Comparison of ENCODE assay signal across 30 cellular contexts in genomic region chr5:137896560-137896959, GRCh38. TPM values are rescaled to one million over a fixed set of nuclear protein-coding genes. Genes with fewer than 3 reads are reported as not detected.
A peak's percentile ranks its signal among the peaks of the same experiment; 100 is the strongest.
DNase-seq lines count a peak whose midpoint lies in the region; ATAC-seq, FAIRE-seq and TF ChIP-seq lines count a peak whose summit lies in the region.
"Had no signal": no experiment of that assay in that cellular context is flagged by ENCODE, and none has a peak within 500 bp of the region (broad histone marks: within the 10 kb centered on the region; RNA-seq: fewer than 3 reads in every experiment).

No MANE protein-coding gene starts in this region.

- 0 out of 2 replicates have a peak overlapping the region, but pooled peaks have one; percentile 3 for H3K4me2 ChIP-seq in HepG2 (ENCODE audit: low read depth, low read length)
- H3K4me2 ChIP-seq: PC-9 had no signal

- H3K4me1 ChIP-seq in HepG2 (ENCODE audit: insufficient read depth, low read length), result peaks cover 59% of the 10 kb centered on the region
- H3K4me1 ChIP-seq in right lobe of liver, result no peaks in the 10 kb centered on the region
- H3K4me1 ChIP-seq: SJSA1 had no signal

- no TSS peak for BruUV-seq in HepG2 (replicated peaks; lab: Mats Ljungman, UMichigan)

- intact Hi-C loops in HepG2 (cut with micrococcal nuclease; ENCODE audit: unreplicated experiment), result loop anchor here (10.0 kb wide), 1 partner anchor 142 kb away; the partner anchor contains the start of gene HNRNPA0
- intact Hi-C loops in right lobe of liver (cut with DNase I), result no loop called here

- H3K4me3 Mint-ChIP-seq in naive B cell, result peak overlapping the region in 7 of 8 donors; percentile 14 to 64 (median 47)
- no peak overlapping the region for H3K4me3 Mint-ChIP-seq in effector memory CD8-positive, alpha-beta T cell
- no peak overlapping the region for H3K4me3 Mint-ChIP-seq in natural killer cell treated with Interleukin-12 subunit alpha and Interleukin-12 subunit beta and Interleukin-15 and Interleukin-18, amount 100 ng/mL, for 72 hours
- H3K4me3 Mint-ChIP-seq: HFFc6 had no signal

- 74% methylated on average over 3 of the region's 3 CpGs for WGBS in HepG2 (ENCODE audit: low lambda C conversion rate)
- WGBS in right lobe of liver (ENCODE audit: insufficient coverage, low coverage, low lambda C conversion rate, missing lambda C conversion rate), result 92% methylated on average over 3 of the region's 3 CpGs

- POLR2A ChIA-PET in HepG2 (lab: Yijun Ruan, JAX), result no interaction called here

- H3K9me3 Mint-ChIP-seq in naive B cell, result no peaks in the 10 kb centered on the region
- H3K9me3 Mint-ChIP-seq in effector memory CD8-positive, alpha-beta T cell, result no peaks in the 10 kb centered on the region
- no peaks in the 10 kb centered on the region for H3K9me3 Mint-ChIP-seq in natural killer cell treated with Interleukin-12 subunit alpha and Interleukin-12 subunit beta and Interleukin-15 and Interleukin-18, amount 100 ng/mL, for 72 hours
- H3K9me3 Mint-ChIP-seq: HFFc6 had no signal

- H3K9me3 ChIP-seq in HepG2 (ENCODE audit: low read length), result no peaks in the 10 kb centered on the region
- no peaks in the 10 kb centered on the region for H3K9me3 ChIP-seq in right lobe of liver
- H3K9me3 ChIP-seq: SJSA1 had no signal

- TF ChIP-seq EP300 in HepG2 (IDR thresholded peaks at IDR 0.05; ENCODE audit: low read depth in 2 of 2, low read length in 2 of 2) (no peak), HepG2 (CRISPR knock-in tag; IDR thresholded peaks at IDR 0.05; ENCODE audit: borderline replicate concordance) (no peak)

- H3K36me3 ChIP-seq in HepG2 (replicated peaks in 1 of 2; ENCODE audit: control insufficient read depth in 1 of 2, insufficient read depth in 2 of 2, low read length in 2 of 2) (no peaks in the 10 kb centered on the region), right lobe of liver (no peaks in the 10 kb centered on the region)
- H3K36me3 ChIP-seq: SJSA1 had no signal

- CTCF ChIA-PET in HepG2 (lab: Yijun Ruan, JAX; ENCODE audit: low intra/inter-chr PET ratio, low total read pairs), result no interaction called here

- ATAC-seq in HepG2 (no peak), right lobe of liver (no peak), naive B cell (ENCODE audit: low read depth in 2 of 2) (no peak)
- ATAC-seq in effector memory CD8-positive, alpha-beta T cell (replicated peaks), result no peak
- no peak for ATAC-seq in natural killer cell treated with Interleukin-12 subunit alpha and Interleukin-12 subunit beta and Interleukin-15 and Interleukin-18, amount 100 ng/mL, for 72 hours
- ATAC-seq: GM12878 had no signal

- in situ Hi-C loops in HepG2 (cut with HindIII; ENCODE audit: extremely low pct_ligation_motif_present, low pct_unique_long_range_greater_than_20kb), result no loop called here

- no peak overlapping the region for H3K4me3 ChIP-seq in HepG2 (replicated peaks in 1 of 3; ENCODE audit: insufficient read depth in 1 of 3, low read depth in 2 of 3, low read length in 3 of 3)
- no peak overlapping the region for H3K4me3 ChIP-seq in right lobe of liver
- H3K4me3 ChIP-seq: GM12878, PC-9, SJSA1 had no signal

- H3K36me3 Mint-ChIP-seq in naive B cell, result peaks cover 0 to 4% of the 10 kb centered on the region in 2 donors
- H3K36me3 Mint-ChIP-seq in effector memory CD8-positive, alpha-beta T cell (ENCODE audit: insufficient read depth), result no peaks in the 10 kb centered on the region
- H3K36me3 Mint-ChIP-seq in natural killer cell treated with Interleukin-12 subunit alpha and Interleukin-12 subunit beta and Interleukin-15 and Interleukin-18, amount 100 ng/mL, for 72 hours, result no peaks in the 10 kb centered on the region

- TF ChIP-seq POLR2A in HepG2 (IDR thresholded peaks at IDR 0.05; ENCODE audit: insufficient read depth in 1 of 2, low read depth in 2 of 2, low read length in 2 of 2) (no peak), right lobe of liver (IDR thresholded peaks at IDR 0.05) (no peak)

- no peak for FAIRE-seq in HepG2 (lab: Jason Lieb, UNC)
- FAIRE-seq: D721Med, GM12878 had no signal

- TF ChIP-seq CTCF in HepG2 (CRISPR knock-in tag; IDR thresholded peaks at IDR 0.05), result no peak
- TF ChIP-seq CTCF in right lobe of liver (IDR thresholded peaks at IDR 0.05), result no peak

- H3K27ac ChIP-seq in HepG2 (ENCODE audit: extremely low read length, insufficient read depth, low read length) (no peak overlapping the region), right lobe of liver (no peak overlapping the region)
- H3K27ac ChIP-seq: 22Rv1, PC-9, SJSA1 had no signal

- no peaks in the 10 kb centered on the region for H4K20me1 ChIP-seq in HepG2 (ENCODE audit: insufficient read depth, low read length)

- peaks cover 31 to 79% (median 53%) of the 10 kb centered on the region in 3 donors for H3K4me1 Mint-ChIP-seq in naive B cell
- no peaks in the 10 kb centered on the region for H3K4me1 Mint-ChIP-seq in effector memory CD8-positive, alpha-beta T cell (ENCODE audit: low read depth in 2 of 2)
- no peaks in the 10 kb centered on the region for H3K4me1 Mint-ChIP-seq in natural killer cell treated with Interleukin-12 subunit alpha and Interleukin-12 subunit beta and Interleukin-15 and Interleukin-18, amount 100 ng/mL, for 72 hours (ENCODE audit: low read depth in 2 of 2)

- no peak overlapping the region for H2AFZ ChIP-seq in HepG2 (ENCODE audit: low read length)
- H2AFZ ChIP-seq: PC-9 had no signal

- TF ChIP-seq RAD21 in HepG2 (CRISPR knock-in tag; IDR thresholded peaks at IDR 0.05), result no peak

- H3K27me3 Mint-ChIP-seq in naive B cell, result no peaks in the 10 kb centered on the region
- peaks cover 13 to 33% of the 10 kb centered on the region in 2 donors for H3K27me3 Mint-ChIP-seq in effector memory CD8-positive, alpha-beta T cell
- peaks cover 5 to 11% of the 10 kb centered on the region in 2 donors for H3K27me3 Mint-ChIP-seq in natural killer cell treated with Interleukin-12 subunit alpha and Interleukin-12 subunit beta and Interleukin-15 and Interleukin-18, amount 100 ng/mL, for 72 hours

- H3K27me3 ChIP-seq in HepG2 (ENCODE audit: control insufficient read depth in 1 of 2, insufficient read depth in 2 of 2, low read length in 2 of 2) (no peaks in the 10 kb centered on the region), right lobe of liver (no peaks in the 10 kb centered on the region)

- no peaks in the 10 kb centered on the region for H3K79me2 ChIP-seq in HepG2 (ENCODE audit: insufficient read depth, low read length)

- H3K27ac Mint-ChIP-seq in naive B cell, result peak overlapping the region; percentile 69 to 95 (median 80)
- H3K27ac Mint-ChIP-seq in effector memory CD8-positive, alpha-beta T cell, result no peak overlapping the region
- H3K27ac Mint-ChIP-seq in natural killer cell treated with Interleukin-12 subunit alpha and Interleukin-12 subunit beta and Interleukin-15 and Interleukin-18, amount 100 ng/mL, for 72 hours, result no peak overlapping the region
- H3K27ac Mint-ChIP-seq: HFFc6 had no signal

- DNase-seq in HepG2 (ENCODE audit: low spot score), result no peak
- no peak for DNase-seq in right lobe of liver
- DNase-seq in dermis blood vessel endothelial cell, result peak; percentile 71
- DNase-seq in naive B cell, result no peak
- DNase-seq in ureter (ENCODE audit: low spot score), result no peak
- no peak for DNase-seq in NCI-H1105 (lab: John Stamatoyannopoulos, UW)
- no peak for DNase-seq in effector memory CD8-positive, alpha-beta T cell
- no peak for DNase-seq in natural killer cell treated with Interleukin-12 subunit alpha and Interleukin-12 subunit beta and Interleukin-15 and Interleukin-18, amount 100 ng/mL, for 72 hours (ENCODE audit: low spot score)
- DNase-seq: GDM1, H7, HFFc6, KBM-7, MV-4-11, NCI-H1105 treated with DMSO at 0.1 percent for 48 hours, NCI-H146, NCI-H1930, NCI-H446, NCI-H524 treated with DMSO at 0.1 percent for 48 hours, NCI-H774, PC-9, Right ventricle myocardium superior had no signal

- no peak overlapping the region for H3K9ac ChIP-seq in HepG2 (ENCODE audit: insufficient read depth, low read depth, low read length)

RNA-seq across cellular contexts. Expression of gene PKD2L2, which starts 7.3 kb away (rescaled TPM):
- total RNA-seq in HepG2 (2016; rRNA removed; fragmentation: Illumina TruSeq; extraction: Trizol) (not detected in 2 replicates), right lobe of liver (not detected), dermis blood vessel endothelial cell (0.17 TPM in 1 of 2 replicates, not detected in the other), ureter (not detected)
- not detected in 2 replicates for total RNA-seq in HepG2 (2016; cell fraction: cytosol; rRNA removed; fragmentation: Illumina TruSeq; extraction: Trizol; ENCODE audit: low read depth)
- not detected in 2 replicates for total RNA-seq in HepG2 (2016; cell fraction: insoluble cytoplasmic fraction; rRNA removed; fragmentation: Illumina TruSeq; extraction: Trizol)
- total RNA-seq in HepG2 (2016; cell fraction: membrane; rRNA removed; fragmentation: Illumina TruSeq; extraction: Trizol), result not detected in 2 replicates
- total RNA-seq in HepG2 (2016; cell fraction: nucleus; rRNA removed; fragmentation: Illumina TruSeq; extraction: Trizol), result not detected in 2 replicates
- polyA plus RNA-seq in HepG2 (2011; rRNA removed) (not detected in 2 replicates), naive B cell (ENCODE audit: low read depth in 6 of 6) (1 to 10 TPM in 1 of 6 donors, under 1 TPM in 5; 0.19 to 1.0 (median 0.56) TPM)
- not detected in 2 replicates for polyA plus RNA-seq in HepG2 (2011; cell fraction: cytosol; rRNA removed)
- polyA plus RNA-seq in HepG2 (2011; cell fraction: nucleus; rRNA removed), result not detected in 2 replicates
- not detected in 2 replicates for polyA plus RNA-seq in HepG2 (2012)
- not detected in 2 replicates for polyA plus RNA-seq in HepG2 (2016; cell fraction: cytosol; fragmentation: Illumina TruSeq; extraction: Trizol; ENCODE audit: low read depth)
- polyA plus RNA-seq in HepG2 (2016; cell fraction: insoluble cytoplasmic fraction; fragmentation: Illumina TruSeq; extraction: Trizol; ENCODE audit: low read depth), result not detected in 2 replicates
- polyA plus RNA-seq in HepG2 (2016; cell fraction: membrane; fragmentation: Illumina TruSeq; extraction: Trizol; ENCODE audit: low read depth), result not detected in 2 replicates
- polyA plus RNA-seq in HepG2 (2016; cell fraction: nucleus; fragmentation: Illumina TruSeq; extraction: Trizol; ENCODE audit: insufficient read depth, low read depth), result not detected in 2 replicates
- not detected in 2 replicates for polyA minus RNA-seq in HepG2 (2011; rRNA and poly(A)+ RNA removed; ENCODE audit: low replicate concordance)
- polyA minus RNA-seq in HepG2 (2011; cell fraction: cytosol; rRNA and poly(A)+ RNA removed), result not detected in 2 replicates
- not detected in 2 replicates for polyA minus RNA-seq in HepG2 (2011; cell fraction: nucleus; rRNA and poly(A)+ RNA removed)
- total RNA-seq in natural killer cell treated with Interleukin-12 subunit alpha and Interleukin-12 subunit beta and Interleukin-15 and Interleukin-18, amount 100 ng/mL, for 72 hours, result not detected
- total RNA-seq: H7, HFFc6, HT1080, LHCN-M2, MCF 10A, RPMI7951, SJSA1 had no signal
- polyA plus RNA-seq: BJ had no signal

RNA-seq across cellular contexts. Expression of gene MYOT, which starts 28.9 kb away (rescaled TPM):
- total RNA-seq in HepG2 (2016; rRNA removed; fragmentation: Illumina TruSeq; extraction: Trizol) (not detected in 2 replicates), right lobe of liver (under 1 TPM in 5 of 6 experiments, not detected in 1; 0.31 to 0.88 (median 0.53) TPM), dermis blood vessel endothelial cell (not detected in 2 replicates), ureter (1.3 TPM)
- total RNA-seq in HepG2 (2016; cell fraction: cytosol; rRNA removed; fragmentation: Illumina TruSeq; extraction: Trizol; ENCODE audit: low read depth), result not detected in 2 replicates
- total RNA-seq in HepG2 (2016; cell fraction: insoluble cytoplasmic fraction; rRNA removed; fragmentation: Illumina TruSeq; extraction: Trizol), result not detected in 2 replicates
- not detected in 2 replicates for total RNA-seq in HepG2 (2016; cell fraction: membrane; rRNA removed; fragmentation: Illumina TruSeq; extraction: Trizol)
- total RNA-seq in HepG2 (2016; cell fraction: nucleus; rRNA removed; fragmentation: Illumina TruSeq; extraction: Trizol), result not detected in 2 replicates
- polyA plus RNA-seq in HepG2 (2011; rRNA removed) (not detected in 2 replicates), naive B cell (ENCODE audit: low read depth in 6 of 6) (under 1 TPM in 4 of 6 donors, not detected in 2; 0.17 to 0.36 (median 0.21) TPM)
- polyA plus RNA-seq in HepG2 (2011; cell fraction: cytosol; rRNA removed), result not detected in 2 replicates
- polyA plus RNA-seq in HepG2 (2011; cell fraction: nucleus; rRNA removed), result not detected in 2 replicates
- polyA plus RNA-seq in HepG2 (2012), result not detected in 2 replicates
- not detected in 2 replicates for polyA plus RNA-seq in HepG2 (2016; cell fraction: cytosol; fragmentation: Illumina TruSeq; extraction: Trizol; ENCODE audit: low read depth)
- not detected in 2 replicates for polyA plus RNA-seq in HepG2 (2016; cell fraction: insoluble cytoplasmic fraction; fragmentation: Illumina TruSeq; extraction: Trizol; ENCODE audit: low read depth)
- polyA plus RNA-seq in HepG2 (2016; cell fraction: membrane; fragmentation: Illumina TruSeq; extraction: Trizol; ENCODE audit: low read depth), result not detected in 2 replicates
- not detected in 2 replicates for polyA plus RNA-seq in HepG2 (2016; cell fraction: nucleus; fragmentation: Illumina TruSeq; extraction: Trizol; ENCODE audit: insufficient read depth, low read depth)
- not detected in 2 replicates for polyA minus RNA-seq in HepG2 (2011; rRNA and poly(A)+ RNA removed; ENCODE audit: low replicate concordance)
- polyA minus RNA-seq in HepG2 (2011; cell fraction: cytosol; rRNA and poly(A)+ RNA removed), result not detected in 2 replicates
- not detected in 2 replicates for polyA minus RNA-seq in HepG2 (2011; cell fraction: nucleus; rRNA and poly(A)+ RNA removed)
- not detected for total RNA-seq in natural killer cell treated with Interleukin-12 subunit alpha and Interleukin-12 subunit beta and Interleukin-15 and Interleukin-18, amount 100 ng/mL, for 72 hours
- total RNA-seq: GM12878, H7, HFFc6, HT1080, MCF 10A, PC-9, RPMI7951, SJSA1 had no signal
- polyA plus RNA-seq: BJ had no signal

Comparison
In these comparisons a context has a peak if more than half of its experiments do, and no peak if none do; other contexts are left out.
1. H3K27ac Mint-ChIP-seq: peak in naive B cell (6 of 6); none in effector memory CD8-positive, alpha-beta T cell (0 of 2) and natural killer cell treated with Interleukin-12 subunit alpha and Interleukin-12 subunit beta and Interleukin-15 and Interleukin-18, amount 100 ng/mL, for 72 hours (0 of 2).
2. H3K4me3 Mint-ChIP-seq: peak in naive B cell (7 of 8); none in effector memory CD8-positive, alpha-beta T cell (0 of 2) and natural killer cell treated with Interleukin-12 subunit alpha and Interleukin-12 subunit beta and Interleukin-15 and Interleukin-18, amount 100 ng/mL, for 72 hours (single experiment).